ENCODE assay signal across 34 cellular contexts in genomic region chr5:60814498-60814897, GRCh38.
"Had no signal": no experiment of that assay in that cellular context is flagged by ENCODE, and none has a peak within 500 bp of the region (broad histone marks: within the 10 kb centered on the region; RNA-seq: fewer than 3 reads in every experiment).

No MANE protein-coding gene starts in this region.

- H3K4me3 ChIP-seq: adrenal gland, body of pancreas, breast epithelium had no signal

- H3K9me3 ChIP-seq: body of pancreas, breast epithelium had no signal

- H3K27ac ChIP-seq: adrenal gland, body of pancreas, brain microvascular endothelial cell, breast epithelium, VCaP had no signal

- H3K27me3 ChIP-seq: adrenal gland, body of pancreas, brain microvascular endothelial cell, breast epithelium had no signal

- H3K4me1 ChIP-seq: adrenal gland, breast epithelium had no signal

- ATAC-seq: activated CD8-positive, alpha-beta T cell treated with anti-CD3 and anti-CD28 coated beads for 36 hours; activated naive CD4-positive, alpha-beta T cell treated with anti-CD3 and anti-CD28 coated beads, Interleukin-2, amount 50 U/mL, for 72 hours; activated T-cell treated with anti-CD3 and anti-CD28 coated beads, Interleukin-2, amount 50 U/mL, for 4 hours; activated T-cell treated with anti-CD3 and anti-CD28 coated beads, Interleukin-2, amount 50 U/mL, for 72 hours; activated T-helper 17 cell treated with anti-CD3 and anti-CD28 coated beads, Interleukin-2, amount 50 U/mL, for 72 hours; body of pancreas had no signal

- FAIRE-seq: astrocyte, TTC549 had no signal

- DNase-seq: activated B cell treated with CpG ODN at 0.5 μM for 24 hours; activated CD4-positive, alpha-beta memory T cell treated with anti-CD3 and anti-CD28 coated beads for 36 hours; activated CD4-positive, alpha-beta T cell treated with anti-CD3 and anti-CD28 coated beads for 4 hours; activated CD4-positive, alpha-beta T cell treated with anti-CD3 and anti-CD28 coated beads, Interleukin-2, amount 10 ng/mL, durations not matched to agents 24 days and 14 days; activated CD4-positive, alpha-beta T cell treated with anti-CD3 and anti-CD28 coated beads, Interleukin-2, amount 50 U/mL, for 1 hour; activated CD4-positive, alpha-beta T cell treated with anti-CD3 and anti-CD28 coated beads, Interleukin-2, amount 50 U/mL, for 4 hours; activated CD4-positive, CD25-positive, alpha-beta regulatory T cell treated with anti-CD3 and anti-CD28 coated beads, Interleukin-2, amount 50 U/mL, for 72 hours; activated CD8-positive, alpha-beta memory T cell treated with anti-CD3 and anti-CD28 coated beads, Interleukin-2, amount 50 U/mL, for 4 hours; activated CD8-positive, alpha-beta T cell treated with anti-CD3 and anti-CD28 coated beads for 36 hours; activated effector memory CD4-positive, alpha-beta T cell treated with anti-CD3 and anti-CD28 coated beads, Interleukin-2, amount 50 U/mL, for 16 hours; activated gamma-delta T cell treated with Interleukin-2 at 50 U/mL for 16 hours; activated naive CD4-positive, alpha-beta T cell; activated naive CD4-positive, alpha-beta T cell treated with anti-CD3 and anti-CD28 coated beads for 36 hours; activated naive CD4-positive, alpha-beta T cell treated with anti-CD3 and anti-CD28 coated beads, Interleukin-2, amount 50 U/mL, for 16 hours; activated naive CD8-positive, alpha-beta T cell treated with anti-CD3 and anti-CD28 coated beads for 36 hours; activated T-cell treated with anti-CD3 and anti-CD28 coated beads for 4 hours; activated T-cell treated with anti-CD3 and anti-CD28 coated beads, Interleukin-2, amount 50 U/mL, for 1 hour; activated T-cell treated with anti-CD3 and anti-CD28 coated beads, Interleukin-2, amount 50 U/mL, for 4 hours; activated T-cell treated with anti-CD3 and anti-CD28 coated beads, Interleukin-2, amount 50 U/mL, for 72 hours; adrenal gland; amniotic stem cell; aorta; body of pancreas; brain microvascular endothelial cell; central memory CD4-positive, alpha-beta T cell; T-helper 1 cell; T-helper 2 cell; T-helper 9 cell had no signal

- H3K36me3 ChIP-seq: adrenal gland, brain microvascular endothelial cell, breast epithelium had no signal
